Comparison of ENCODE assay signal across 22 cellular contexts in genomic region chr2:71148506-71149063, GRCh38.
"Had no signal": no experiment of that assay in that cellular context is flagged by ENCODE, and none has a peak within 500 bp of the region (broad histone marks: within the 10 kb centered on the region; RNA-seq: fewer than 3 reads in every experiment).

No MANE protein-coding gene starts in this region.

- H3K9me3 Mint-ChIP-seq: activated CD4-positive, alpha-beta memory T cell treated with anti-CD3 and anti-CD28 coated beads for 36 hours; activated T-cell treated with anti-CD3 and anti-CD28 coated beads, Interleukin-2, amount 50 U/mL, for 24 hours; activated T-helper 17 cell treated with anti-CD3 and anti-CD28 coated beads, Interleukin-2, amount 50 U/mL, for 72 hours; nephron had no signal

- H3K9me3 ChIP-seq: left lung, neutrophil, transverse colon had no signal

- DNase-seq: activated CD4-positive, alpha-beta memory T cell treated with anti-CD3 and anti-CD28 coated beads for 36 hours; activated CD4-positive, alpha-beta T cell treated with anti-CD3 and anti-CD28 coated beads for 48 hours; activated CD8-positive, alpha-beta memory T cell treated with anti-CD3 and anti-CD28 coated beads, Interleukin-2, amount 50 U/mL, for 4 hours; activated gamma-delta T cell treated with Interleukin-2 at 50 U/mL for 16 hours; activated naive CD4-positive, alpha-beta T cell treated with anti-CD3 and anti-CD28 coated beads, Interleukin-2, amount 50 U/mL, for 16 hours; activated T-cell treated with anti-CD3 and anti-CD28 coated beads, Interleukin-2, amount 50 U/mL, for 24 hours; anterior cingulate cortex; dorsolateral prefrontal cortex; effector memory CD4-positive, alpha-beta T cell; kidney glomerular epithelial cell; left lung; retina; stimulated activated CD4-positive, alpha-beta T cell treated with anti-CD3 and anti-CD28 coated beads, Interleukin-2, amount 100 ng/mL, for 24 hours; stimulated activated naive CD4-positive, alpha-beta T cell treated with Interleukin-2 at 50 U/mL for 16 hours; transverse colon had no signal

- H3K27me3 ChIP-seq: dorsolateral prefrontal cortex, left lung, neutrophil, transverse colon had no signal

- H3K27me3 Mint-ChIP-seq: activated CD4-positive, alpha-beta memory T cell treated with anti-CD3 and anti-CD28 coated beads for 36 hours; activated T-cell treated with anti-CD3 and anti-CD28 coated beads, Interleukin-2, amount 50 U/mL, for 24 hours; activated T-helper 17 cell treated with anti-CD3 and anti-CD28 coated beads, Interleukin-2, amount 50 U/mL, for 72 hours had no signal

- H3K4me3 ChIP-seq: coronary artery, dorsolateral prefrontal cortex, left lung, SK-N-MC, smooth muscle cell, transverse colon had no signal

- H3K4me3 Mint-ChIP-seq: activated CD4-positive, alpha-beta memory T cell treated with anti-CD3 and anti-CD28 coated beads for 36 hours; activated T-cell treated with anti-CD3 and anti-CD28 coated beads, Interleukin-2, amount 50 U/mL, for 24 hours; activated T-helper 17 cell treated with anti-CD3 and anti-CD28 coated beads, Interleukin-2, amount 50 U/mL, for 72 hours; nephron had no signal

- H3K4me1 Mint-ChIP-seq: activated T-helper 17 cell treated with anti-CD3 and anti-CD28 coated beads, Interleukin-2, amount 50 U/mL, for 72 hours; nephron had no signal

- ATAC-seq: activated T-helper 17 cell treated with anti-CD3 and anti-CD28 coated beads, Interleukin-2, amount 50 U/mL, for 72 hours; left lung had no signal

- H3K27ac Mint-ChIP-seq: activated CD4-positive, alpha-beta memory T cell treated with anti-CD3 and anti-CD28 coated beads for 36 hours; activated T-helper 17 cell treated with anti-CD3 and anti-CD28 coated beads, Interleukin-2, amount 50 U/mL, for 72 hours; nephron had no signal

- H3K27ac ChIP-seq: coronary artery, left lung, neutrophil, SK-N-MC, transverse colon, VCaP had no signal

- H3K4me1 ChIP-seq: left lung, transverse colon had no signal
